Comparison of ENCODE assay signal across 8 cellular contexts in genomic region chr4:143184503-143185252, GRCh38. TPM values are rescaled to one million over a fixed set of nuclear protein-coding genes. Genes with fewer than 3 reads are reported as not detected.
DNase-seq lines count a peak whose midpoint lies in the region; FAIRE-seq and TF ChIP-seq lines count a peak whose summit lies in the region.

TSS of gene USP38 (plus strand) at chr4:143184917. CDS start at chr4:143185451, 534 bp downstream.

- H3F3A ChIP-seq in Loucy (ENCODE audit: low read depth) (no peaks in the 10 kb centered on the region), neural cell (ENCODE audit: insufficient read depth, low read length, poor library complexity, severe bottlenecking) (no peaks in the 10 kb centered on the region)

- H4K20me1 ChIP-seq in Loucy (ENCODE audit: insufficient read depth, low read length, poor library complexity, severe bottlenecking) (peaks cover 47% of the 10 kb centered on the region), neural cell (ENCODE audit: insufficient read depth) (peaks cover 6% of the 10 kb centered on the region)

- TF ChIP-seq POLR2A in H54 (IDR thresholded peaks at IDR 0.05; ENCODE audit: low read depth, low read length) (peak; percentile 75), stomach (IDR thresholded peaks at IDR 0.05) (peak in 2 of 4 donors; percentile 8 to 32)

- H3K27me3 ChIP-seq in Loucy (ENCODE audit: insufficient read depth, low read length, poor library complexity, severe bottlenecking) = no peaks in the 10 kb centered on the region
- no peaks in the 10 kb centered on the region for H3K27me3 ChIP-seq in neural cell (ENCODE audit: insufficient read depth, low read depth, low read length)
- no peaks in the 10 kb centered on the region for H3K27me3 ChIP-seq in stomach

- WGBS in stomach, 5 donors = 0 to 1% (median 1%) methylated on average over 46 to 71 of the region's 71 CpGs

- H2AFZ ChIP-seq in Loucy (ENCODE audit: low read length) = peak within 1 kb of the TSS; percentile 91
- H2AFZ ChIP-seq in neural cell (ENCODE audit: low read depth, low read length) = peak within 1 kb of the TSS; percentile 51

- peaks cover 49% of the 10 kb centered on the region for H3K4me1 ChIP-seq in Loucy (ENCODE audit: insufficient read depth, low read length, poor library complexity, severe bottlenecking)
- H3K4me1 ChIP-seq in stomach = peaks cover 17 to 58% (median 34%) of the 10 kb centered on the region in 4 donors

- intact Hi-C loops in stomach (cut with DNase I; ENCODE audit: low total_unique reads) = no loop called here

- no peak for TF ChIP-seq CTCF in Loucy (conservative IDR thresholded peaks at IDR 0.05; ENCODE audit: low read length)
- TF ChIP-seq CTCF in neural cell (IDR thresholded peaks at IDR 0.05; ENCODE audit: poor library complexity, severe bottlenecking) = no peak
- peak in 1 of 7 experiments; percentile 5 for TF ChIP-seq CTCF in stomach (IDR thresholded peaks at IDR 0.05)

- peak; percentile 85 for FAIRE-seq in H54 (lab: Jason Lieb, UNC)

- H3K4me3 ChIP-seq in Loucy (ENCODE audit: low read length, poor library complexity, severe bottlenecking) (peak within 1 kb of the TSS; percentile 83), neural cell (ENCODE audit: low read length) (peak within 1 kb of the TSS; percentile 89), stomach (peak within 1 kb of the TSS; percentile 89 to 95 (median 93))

- TF ChIP-seq EP300 in neural cell (conservative IDR thresholded peaks at IDR 0.05; ENCODE audit: poor library complexity, severe bottlenecking) = peak; percentile 45
- no peak for TF ChIP-seq EP300 in stomach (IDR thresholded peaks at IDR 0.05)

- H3K4me2 ChIP-seq in Loucy (ENCODE audit: low read depth, low read length, poor library complexity, severe bottlenecking) (peak within 1 kb of the TSS; percentile 74), neural cell (ENCODE audit: low read length) (peak within 1 kb of the TSS; percentile 92)

- H3K36me3 ChIP-seq in Loucy (ENCODE audit: insufficient read depth, low read length) (no peaks in the 10 kb centered on the region), neural cell (ENCODE audit: insufficient read depth, low read length) (no peaks in the 10 kb centered on the region), stomach (no peaks in the 10 kb centered on the region)

- peak; percentile 95 for DNase-seq in ELR (ENCODE audit: low read depth)
- peak; percentile 40 for DNase-seq in H54 (ENCODE audit: insufficient read length, low spot score)
- DNase-seq in SHP77 (lab: John Stamatoyannopoulos, UW) = peak; percentile 79 to 81
- peak; percentile 96 for DNase-seq in activated effector memory CD4-positive, alpha-beta T cell treated with anti-CD3 and anti-CD28 coated beads, Interleukin-2, amount 50 U/mL, for 16 hours
- peak; percentile 79 for DNase-seq in fibroblast of the conjunctiva (ENCODE audit: low read depth)
- DNase-seq in stomach = peak; percentile 91

- TF ChIP-seq RAD21 in neural cell (conservative IDR thresholded peaks at IDR 0.05) = no peak

- H3K9me2 ChIP-seq in Loucy (replicated peaks; ENCODE audit: low read depth, low read length) = no peaks in the 10 kb centered on the region
- no peaks in the 10 kb centered on the region for H3K9me2 ChIP-seq in neural cell (ENCODE audit: insufficient read depth, low read length)

- H3K79me2 ChIP-seq in Loucy (ENCODE audit: insufficient read depth, low read length) (peaks cover 66% of the 10 kb centered on the region), neural cell (replicated peaks; ENCODE audit: insufficient read depth, low read length) (peaks cover 49% of the 10 kb centered on the region)

- H3K9me3 ChIP-seq in Loucy (ENCODE audit: insufficient read depth, low read depth, low read length) (no peaks in the 10 kb centered on the region), neural cell (ENCODE audit: low read length) (no peaks in the 10 kb centered on the region), stomach (no peaks in the 10 kb centered on the region)

- H3K27ac ChIP-seq in neural cell (ENCODE audit: low read length) = peak within 1 kb of the TSS; percentile 87
- H3K27ac ChIP-seq in stomach = peak within 1 kb of the TSS; percentile 90 to 98 (median 95)

- peak within 1 kb of the TSS; percentile 84 for H3K9ac ChIP-seq in Loucy (ENCODE audit: low read depth, low read length, poor library complexity, severe bottlenecking)
- peak within 1 kb of the TSS; percentile 85 for H3K9ac ChIP-seq in neural cell (ENCODE audit: low read length)

TF ChIP-seq in neural cell, 6 proteins besides CTCF, POLR2A, EP300 and RAD21:
- TF ChIP-seq TAF1 (IDR thresholded peaks at IDR 0.05; ENCODE audit: low read depth) (peak; percentile 59), REST (IDR thresholded peaks at IDR 0.05; ENCODE audit: borderline replicate concordance) (peak; percentile 82), MXI1 (conservative IDR thresholded peaks at IDR 0.05; ENCODE audit: poor library complexity, severe bottlenecking) (peak; percentile 64), SMC3 (conservative IDR thresholded peaks at IDR 0.05; ENCODE audit: poor library complexity) (no peak), POLR2AphosphoS5 (IDR thresholded peaks at IDR 0.05) (peak; percentile 80), EZH2 (IDR thresholded peaks at IDR 0.05; ENCODE audit: borderline replicate concordance, insufficient read depth, low read length, poor library complexity, severe bottlenecking) (no peak)
TF ChIP-seq in neural cell: peak in this region for 4.

RNA-seq across cellular contexts. Expression of gene USP38, which starts in this region (rescaled TPM):
- polyA plus RNA-seq in neural cell (9.5 and 10.4 TPM in 2 replicates), stomach (1 to 10 TPM; 3.1 to 6.9 (median 5.1) TPM)
- 55.0 and 58.0 TPM in 2 replicates for polyA minus RNA-seq in neural cell
- total RNA-seq in stomach = 10 to 100 TPM in 4 of 5 donors, 1 to 10 TPM in 1; 1.7 to 32.1 (median 24.8) TPM

Comparison
In these comparisons a context has a peak if more than half of its experiments do, and no peak if none do; other contexts are left out.
1. Peak in every context shown above with its lines: DNase-seq, H3K4me3 ChIP-seq and H3K27ac ChIP-seq.
2. DNase-seq: peak in every context shown above with its lines; median percentile 96 in activated effector memory CD4-positive, alpha-beta T cell treated with anti-CD3 and anti-CD28 coated beads, Interleukin-2, amount 50 U/mL, for 16 hours; 95 in ELR; 91 in stomach; 80 in SHP77; 79 in fibroblast of the conjunctiva; 40 in H54.